1 cellular context compared by ENCODE assay signal in genomic region chr17:17985555-17985954, GRCh38.
TF ChIP-seq lines count a peak whose summit lies in the region.

No MANE protein-coding gene starts in this region.

TF ChIP-seq in liver, 16 proteins besides CTCF, POLR2A, EP300 and RAD21 (continued from another document):
- TF ChIP-seq, protein P1, sequence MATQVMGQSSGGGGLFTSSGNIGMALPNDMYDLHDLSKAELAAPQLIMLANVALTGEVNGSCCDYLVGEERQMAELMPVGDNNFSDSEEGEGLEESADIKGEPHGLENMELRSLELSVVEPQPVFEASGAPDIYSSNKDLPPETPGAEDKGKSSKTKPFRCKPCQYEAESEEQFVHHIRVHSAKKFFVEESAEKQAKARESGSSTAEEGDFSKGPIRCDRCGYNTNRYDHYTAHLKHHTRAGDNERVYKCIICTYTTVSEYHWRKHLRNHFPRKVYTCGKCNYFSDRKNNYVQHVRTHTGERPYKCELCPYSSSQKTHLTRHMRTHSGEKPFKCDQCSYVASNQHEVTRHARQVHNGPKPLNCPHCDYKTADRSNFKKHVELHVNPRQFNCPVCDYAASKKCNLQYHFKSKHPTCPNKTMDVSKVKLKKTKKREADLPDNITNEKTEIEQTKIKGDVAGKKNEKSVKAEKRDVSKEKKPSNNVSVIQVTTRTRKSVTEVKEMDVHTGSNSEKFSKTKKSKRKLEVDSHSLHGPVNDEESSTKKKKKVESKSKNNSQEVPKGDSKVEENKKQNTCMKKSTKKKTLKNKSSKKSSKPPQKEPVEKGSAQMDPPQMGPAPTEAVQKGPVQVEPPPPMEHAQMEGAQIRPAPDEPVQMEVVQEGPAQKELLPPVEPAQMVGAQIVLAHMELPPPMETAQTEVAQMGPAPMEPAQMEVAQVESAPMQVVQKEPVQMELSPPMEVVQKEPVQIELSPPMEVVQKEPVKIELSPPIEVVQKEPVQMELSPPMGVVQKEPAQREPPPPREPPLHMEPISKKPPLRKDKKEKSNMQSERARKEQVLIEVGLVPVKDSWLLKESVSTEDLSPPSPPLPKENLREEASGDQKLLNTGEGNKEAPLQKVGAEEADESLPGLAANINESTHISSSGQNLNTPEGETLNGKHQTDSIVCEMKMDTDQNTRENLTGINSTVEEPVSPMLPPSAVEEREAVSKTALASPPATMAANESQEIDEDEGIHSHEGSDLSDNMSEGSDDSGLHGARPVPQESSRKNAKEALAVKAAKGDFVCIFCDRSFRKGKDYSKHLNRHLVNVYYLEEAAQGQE (IDR thresholded peaks at IDR 0.05) = no peak
TF ChIP-seq in liver: peak in this region for 0.
